ENCODE assay signal across 10 cellular contexts in genomic region chr1:197637406-197637805, GRCh38.
"Had no signal": no experiment of that assay in that cellular context is flagged by ENCODE, and none has a peak within 500 bp of the region (broad histone marks: within the 10 kb centered on the region; RNA-seq: fewer than 3 reads in every experiment).

No MANE protein-coding gene starts in this region.

- H3K4me1 ChIP-seq: tibial artery, vagina had no signal

- H3K4me1 Mint-ChIP-seq: activated naive CD4-positive, alpha-beta T cell treated with anti-CD3 and anti-CD28 coated beads, Interleukin-2, amount 50 U/mL, for 24 hours; neural crest cell had no signal

- DNase-seq: effector memory CD8-positive, alpha-beta T cell; erythroblast; tibial artery had no signal

- H3K9me3 ChIP-seq: vagina had no signal

- H3K4me3 ChIP-seq: skin epidermis, tibial artery, vagina had no signal

- H3K4me3 Mint-ChIP-seq: activated naive CD4-positive, alpha-beta T cell treated with anti-CD3 and anti-CD28 coated beads, Interleukin-2, amount 50 U/mL, for 24 hours; effector memory CD8-positive, alpha-beta T cell; neural crest cell; T-helper 2 cell treated with Interferon-gamma antibody and Interleukin-4, amounts not matched to agents 5 μg/mL and 100 μg/mL, for 36 hours had no signal

- H3K27ac ChIP-seq: skin epidermis, tibial artery, vagina had no signal

- H3K27me3 ChIP-seq: tibial artery, vagina had no signal

- H3K9me3 Mint-ChIP-seq: activated naive CD4-positive, alpha-beta T cell treated with anti-CD3 and anti-CD28 coated beads, Interleukin-2, amount 50 U/mL, for 24 hours; effector memory CD8-positive, alpha-beta T cell; neural crest cell had no signal

- H3K27ac Mint-ChIP-seq: activated naive CD4-positive, alpha-beta T cell treated with anti-CD3 and anti-CD28 coated beads, Interleukin-2, amount 50 U/mL, for 24 hours; effector memory CD8-positive, alpha-beta T cell; T-helper 2 cell treated with Interferon-gamma antibody and Interleukin-4, amounts not matched to agents 5 μg/mL and 100 μg/mL, for 36 hours had no signal

- H3K27me3 Mint-ChIP-seq: activated naive CD4-positive, alpha-beta T cell treated with anti-CD3 and anti-CD28 coated beads, Interleukin-2, amount 50 U/mL, for 24 hours; effector memory CD8-positive, alpha-beta T cell had no signal

- ATAC-seq: activated CD4-positive, CD25-positive, alpha-beta regulatory T cell treated with anti-CD3 and anti-CD28 coated beads, Interleukin-2, amount 50 U/mL, for 24 hours; effector memory CD8-positive, alpha-beta T cell; left lobe of liver had no signal
